ENCODE assay signal across 20 cellular contexts in genomic region chr20:57410398-57411323, GRCh38. TPM values are rescaled to one million over a fixed set of nuclear protein-coding genes. Genes with fewer than 3 reads are reported as not detected.
DNase-seq lines count a peak whose midpoint lies in the region; ATAC-seq, FAIRE-seq and TF ChIP-seq lines count a peak whose summit lies in the region.
"Had no signal": no experiment of that assay in that cellular context is flagged by ENCODE, and none has a peak within 500 bp of the region (broad histone marks: within the 10 kb centered on the region; RNA-seq: fewer than 3 reads in every experiment).

No MANE protein-coding gene starts in this region.

- peaks cover 42% of the 10 kb centered on the region for H3K36me3 ChIP-seq in CD4-positive, CD25-positive, alpha-beta regulatory T cell (ENCODE audit: control insufficient read depth, insufficient read depth, low read length)
- no peaks in the 10 kb centered on the region for H3K36me3 ChIP-seq in uterus

- H3K9me3 Mint-ChIP-seq in CD4-positive, CD25-positive, alpha-beta regulatory T cell = no peaks in the 10 kb centered on the region
- no peaks in the 10 kb centered on the region for H3K9me3 Mint-ChIP-seq in central memory CD8-positive, alpha-beta T cell
- H3K9me3 Mint-ChIP-seq in naive thymus-derived CD8-positive, alpha-beta T cell = no peaks in the 10 kb centered on the region
- H3K9me3 Mint-ChIP-seq: dendritic cell treated with granulocyte-macrophage colony-stimulating factor and Interleukin-4, amounts not matched to agents 40 ng/mL and 50 ng/mL, for 4 days had no signal

- H3K4me1 Mint-ChIP-seq in CD4-positive, CD25-positive, alpha-beta regulatory T cell = peaks cover 0 to 41% (median 15%) of the 10 kb centered on the region in 4 donors
- H3K4me1 Mint-ChIP-seq in central memory CD8-positive, alpha-beta T cell = peaks cover 35% of the 10 kb centered on the region
- peaks cover 19 to 45% (median 40%) of the 10 kb centered on the region in 4 donors for H3K4me1 Mint-ChIP-seq in naive thymus-derived CD8-positive, alpha-beta T cell

- peaks cover 20% of the 10 kb centered on the region for H3K36me3 Mint-ChIP-seq in CD4-positive, CD25-positive, alpha-beta regulatory T cell
- H3K36me3 Mint-ChIP-seq in central memory CD8-positive, alpha-beta T cell (ENCODE audit: insufficient read depth) = peaks cover 61% of the 10 kb centered on the region
- H3K36me3 Mint-ChIP-seq in naive thymus-derived CD8-positive, alpha-beta T cell = peaks cover 0 to 40% (median 14%) of the 10 kb centered on the region in 3 donors

- peaks cover 19% of the 10 kb centered on the region for H3K4me1 ChIP-seq in CD4-positive, CD25-positive, alpha-beta regulatory T cell (ENCODE audit: control insufficient read depth, insufficient read depth, low read length, poor library complexity, severe bottlenecking)
- H3K4me1 ChIP-seq in uterus = peaks cover 0 to 6% of the 10 kb centered on the region in 2 donors

- no peak for TF ChIP-seq CTCF in uterus (IDR thresholded peaks at IDR 0.05)

- no peaks in the 10 kb centered on the region for H3K27me3 ChIP-seq in CD4-positive, CD25-positive, alpha-beta regulatory T cell (ENCODE audit: control insufficient read depth, insufficient read depth, low read length)
- no peaks in the 10 kb centered on the region for H3K27me3 ChIP-seq in uterus
- H3K27me3 ChIP-seq: testis had no signal

- no peak for DNase-seq in CD4-positive, CD25-positive, alpha-beta regulatory T cell
- no peak for DNase-seq in GM12891 (ENCODE audit: insufficient read length, low spot score)
- DNase-seq in central memory CD8-positive, alpha-beta T cell (ENCODE audit: low spot score in 2 of 2) = no peak
- peak in 1 of 10 donors; percentile 27 for DNase-seq in naive thymus-derived CD8-positive, alpha-beta T cell
- DNase-seq in hypothalamus (lab: John Stamatoyannopoulos, UW) = no peak
- no peak for DNase-seq in uterus
- DNase-seq: activated CD4-positive, CD25-positive, alpha-beta regulatory T cell treated with anti-CD3 and anti-CD28 coated beads, Interleukin-2, amount 50 U/mL, for 72 hours; activated naive CD4-positive, alpha-beta T cell; NCI-H1436 treated with DMSO at 0.1 percent for 48 hours; NCI-H2171 treated with DMSO at 0.1 percent for 48 hours; small intestine; stimulated activated CD8-positive, alpha-beta memory T cell treated with anti-CD3 and anti-CD28 coated beads, Interleukin-4, amount 100 ng/mL, for 48 hours had no signal

- intact Hi-C loops in uterus (cut with DNase I; ENCODE audit: low total_unique reads) = no loop called here

- TF ChIP-seq POLR2A in GM12891 (IDR thresholded peaks at IDR 0.05; ENCODE audit: low read depth, low read length) (no peak; the same call in 1 of the 2 replicates), uterus (IDR thresholded peaks at IDR 0.05) (no peak)

- ATAC-seq in CD4-positive, CD25-positive, alpha-beta regulatory T cell (ENCODE audit: low read depth in 2 of 2) = no peak
- ATAC-seq in central memory CD8-positive, alpha-beta T cell (replicated peaks; ENCODE audit: extremely low read depth, poor library complexity, severe bottlenecking) = no peak
- ATAC-seq in naive thymus-derived CD8-positive, alpha-beta T cell = peak in 1 of 2 donors; percentile 12
- ATAC-seq in GM19035 (IDR thresholded peaks at IDR 0.05; ENCODE audit: unreplicated experiment) (no peak), GM19397 (IDR thresholded peaks at IDR 0.05; ENCODE audit: unreplicated experiment) (no peak)
- ATAC-seq: left lobe of liver had no signal

- no peak overlapping the region for H3K27ac ChIP-seq in CD4-positive, CD25-positive, alpha-beta regulatory T cell (ENCODE audit: insufficient read depth, low read length, poor library complexity, severe bottlenecking)
- peak overlapping the region in 1 of 2 donors; percentile 31 for H3K27ac ChIP-seq in uterus
- H3K27ac ChIP-seq: epithelial cell of prostate had no signal

- peak overlapping the region; percentile 20 to 56 (median 52) for H3K27ac Mint-ChIP-seq in CD4-positive, CD25-positive, alpha-beta regulatory T cell
- H3K27ac Mint-ChIP-seq in central memory CD8-positive, alpha-beta T cell (ENCODE audit: low read depth) = peak overlapping the region; percentile 94
- peak overlapping the region in 6 of 10 donors; percentile 0 to 96 (median 64) for H3K27ac Mint-ChIP-seq in naive thymus-derived CD8-positive, alpha-beta T cell
- H3K27ac Mint-ChIP-seq: dendritic cell treated with granulocyte-macrophage colony-stimulating factor and Interleukin-4, amounts not matched to agents 40 ng/mL and 50 ng/mL, for 4 days had no signal

- peak; percentile 54 for FAIRE-seq in GM12891 (lab: Jason Lieb, UNC)
- FAIRE-seq: frontal cortex, G401.6, small intestine had no signal

- H3K4me3 Mint-ChIP-seq in CD4-positive, CD25-positive, alpha-beta regulatory T cell = peak overlapping the region in 3 of 4 donors; percentile 2 to 86 (median 73)
- H3K4me3 Mint-ChIP-seq in central memory CD8-positive, alpha-beta T cell = peak overlapping the region; percentile 1
- H3K4me3 Mint-ChIP-seq in naive thymus-derived CD8-positive, alpha-beta T cell = peak overlapping the region in 1 of 10 donors; percentile 7
- H3K4me3 Mint-ChIP-seq: dendritic cell treated with granulocyte-macrophage colony-stimulating factor and Interleukin-4, amounts not matched to agents 40 ng/mL and 50 ng/mL, for 4 days had no signal

- H3K9me3 ChIP-seq in CD4-positive, CD25-positive, alpha-beta regulatory T cell (ENCODE audit: control insufficient read depth in 2 of 2, low read length in 2 of 2) = no peaks in the 10 kb centered on the region
- no peaks in the 10 kb centered on the region for H3K9me3 ChIP-seq in uterus
- H3K9me3 ChIP-seq: testis had no signal

- H3K27me3 Mint-ChIP-seq in CD4-positive, CD25-positive, alpha-beta regulatory T cell = peaks cover 8% of the 10 kb centered on the region
- no peaks in the 10 kb centered on the region for H3K27me3 Mint-ChIP-seq in central memory CD8-positive, alpha-beta T cell
- H3K27me3 Mint-ChIP-seq in naive thymus-derived CD8-positive, alpha-beta T cell = no peaks in the 10 kb centered on the region

- POLR2A ChIA-PET in naive thymus-derived CD8-positive, alpha-beta T cell (lab: Charles Lee) = interaction anchor here (2.0 to 5.2 kb wide), 4 partner anchors 8 to 14 kb away, joined by 6 to 35 read pairs (median 12); no protein-coding TSS in a partner anchor

- H3K4me3 ChIP-seq in CD4-positive, CD25-positive, alpha-beta regulatory T cell (ENCODE audit: low read depth, low read length) = no peak overlapping the region
- H3K4me3 ChIP-seq in uterus = no peak overlapping the region
- H3K4me3 ChIP-seq: testis had no signal

TF ChIP-seq in GM12891, 5 proteins besides CTCF, POLR2A, EP300 and RAD21:
- no peak for TF ChIP-seq SPI1 (IDR thresholded peaks at IDR 0.05; ENCODE audit: low read depth, low read length)
- no peak for TF ChIP-seq POU2F2 (IDR thresholded peaks at IDR 0.05; ENCODE audit: low read depth, low read length)
TF ChIP-seq in GM12891: peak in this region for 0.

RNA-seq across cellular contexts. Expression of gene RBM38, which starts 19.5 kb away (rescaled TPM):
- total RNA-seq in CD4-positive, CD25-positive, alpha-beta regulatory T cell = 322 TPM
- 100 to 1,000 TPM in 2 of 4 donors, 10 to 100 TPM in 2; 71.9 to 163 (median 102) TPM for polyA plus RNA-seq in CD4-positive, CD25-positive, alpha-beta regulatory T cell
- polyA plus RNA-seq in GM12891 (2012; ENCODE audit: low read depth, missing spikeins) = 82.1 TPM
- total RNA-seq in naive thymus-derived CD8-positive, alpha-beta T cell = 100 to 1,000 TPM; 117 to 121 TPM
- polyA plus RNA-seq in naive thymus-derived CD8-positive, alpha-beta T cell = 100 to 1,000 TPM in 1 of 3 donors, 10 to 100 TPM in 2; 48.9 to 153 (median 69.0) TPM
- 10 to 100 TPM in 2 of 4 donors, 1 to 10 TPM in 2; 1.2 to 48.6 (median 8.8) TPM for total RNA-seq in uterus

RNA-seq across cellular contexts. Expression of gene RAE1, which starts 59.6 kb away (rescaled TPM):
- 33.0 TPM for total RNA-seq in CD4-positive, CD25-positive, alpha-beta regulatory T cell
- 10 to 100 TPM; 34.5 to 52.1 (median 42.8) TPM for polyA plus RNA-seq in CD4-positive, CD25-positive, alpha-beta regulatory T cell
- 29.3 TPM for polyA plus RNA-seq in GM12891 (2012; ENCODE audit: low read depth, missing spikeins)
- total RNA-seq in naive thymus-derived CD8-positive, alpha-beta T cell = 10 to 100 TPM; 30.9 to 34.0 TPM
- 10 to 100 TPM; 35.5 to 54.4 (median 37.0) TPM for polyA plus RNA-seq in naive thymus-derived CD8-positive, alpha-beta T cell
- total RNA-seq in uterus = 10 to 100 TPM; 23.4 to 72.0 (median 36.0) TPM
